ENCODE assay signal across 9 cellular contexts in the genomic region with DNA sequence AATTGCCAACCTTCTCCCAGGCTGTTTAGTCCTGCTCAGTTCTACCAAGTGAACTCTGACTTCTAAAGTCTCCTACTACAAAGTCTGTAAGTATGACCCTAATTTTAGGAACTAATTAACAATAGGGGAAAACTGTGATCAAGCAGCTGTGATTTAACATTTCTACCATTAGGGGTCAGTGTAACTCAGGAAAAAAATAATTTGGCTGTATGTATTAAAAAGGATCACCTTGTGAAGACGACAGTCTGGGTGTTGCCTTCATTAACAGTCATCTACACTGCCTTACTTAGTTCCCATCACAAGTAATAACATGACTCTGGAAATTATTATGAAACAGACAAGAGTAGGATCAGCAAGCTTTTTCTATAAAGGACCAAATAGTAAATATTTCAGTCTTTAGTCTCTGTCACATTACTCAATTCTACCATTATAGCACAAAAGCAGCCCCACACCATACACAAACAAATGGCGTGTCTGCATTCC. TPM values are rescaled to one million over a fixed set of nuclear protein-coding genes. Genes with fewer than 3 reads are reported as not detected.
DNase-seq lines count a peak whose midpoint lies in the region; ATAC-seq and TF ChIP-seq lines count a peak whose summit lies in the region.
"Had no signal": no experiment of that assay in that cellular context is flagged by ENCODE, and none has a peak within 500 bp of the region (broad histone marks: within the 10 kb centered on the region; RNA-seq: fewer than 3 reads in every experiment).

No MANE protein-coding gene starts in this region.

- peak in 1 of 2 experiments; percentile 34 for DNase-seq in Caco-2
- peak; percentile 33 for DNase-seq in HuH-7 (ENCODE audit: low spot score)
- peak; percentile 41 to 79 for DNase-seq in NOMO-1 (lab: John Stamatoyannopoulos, UW; ENCODE audit: unreplicated experiment in 2 of 2)
- DNase-seq in effector memory CD8-positive, alpha-beta T cell = peak in 2 of 3 experiments; percentile 11
- DNase-seq in activated naive CD4-positive, alpha-beta T cell treated with anti-CD3 and anti-CD28 coated beads, Interleukin-2, amount 50 U/mL, for 16 hours = no peak
- DNase-seq in activated naive CD4-positive, alpha-beta T cell treated with anti-CD3 and anti-CD28 coated beads, Interleukin-2, amount 50 U/mL, for 72 hours (ENCODE audit: low spot score in 2 of 2) = no peak

- no peaks in the 10 kb centered on the region for H3K27me3 ChIP-seq in Caco-2 (replicated peaks; ENCODE audit: control insufficient read depth, insufficient read depth, low read length)
- peaks cover 14% of the 10 kb centered on the region for H3K27me3 ChIP-seq in neutrophil

- H3K27ac ChIP-seq in neutrophil = no peak overlapping the region

- TF ChIP-seq CTCF in Caco-2 (IDR thresholded peaks at IDR 0.05; ENCODE audit: insufficient read depth in 1 of 2, low read depth in 1 of 2, low read length in 1 of 2, severe bottlenecking in 1 of 2, unreplicated experiment in 1 of 2) (peak; percentile 54 to 56), neutrophil (IDR thresholded peaks at IDR 0.05) (peak; percentile 75)

- no peaks in the 10 kb centered on the region for H3K36me3 ChIP-seq in Caco-2 (ENCODE audit: control insufficient read depth, insufficient read depth, low read length)
- no peaks in the 10 kb centered on the region for H3K36me3 ChIP-seq in neutrophil

- H3K27me3 Mint-ChIP-seq in Caco-2 (ENCODE audit: insufficient read depth, unreplicated experiment) = peaks cover 2% of the 10 kb centered on the region
- H3K27me3 Mint-ChIP-seq in effector memory CD8-positive, alpha-beta T cell = peaks cover 10 to 32% of the 10 kb centered on the region in 2 donors

- CTCF ChIA-PET in Caco-2 (lab: Charles Lee) = interaction anchor here (0.7 to 1.1 kb wide), 4 partner anchors 9 to 847 kb away, joined by 3 to 5 read pairs (median 4); a partner anchor contains a TSS

- H3K9me3 ChIP-seq in Caco-2 (no peaks in the 10 kb centered on the region), neutrophil (no peaks in the 10 kb centered on the region)

- no peak overlapping the region for H3K4me3 Mint-ChIP-seq in Caco-2 (ENCODE audit: unreplicated experiment)
- no peak overlapping the region for H3K4me3 Mint-ChIP-seq in effector memory CD8-positive, alpha-beta T cell

- intact Hi-C loops in Caco-2 (cut with micrococcal nuclease; ENCODE audit: unreplicated experiment) = loop anchor here (1.0 to 10.0 kb wide), 2 partner anchors 697 to 848 kb away; a partner anchor contains a TSS

- POLR2A ChIA-PET in Caco-2 (lab: Charles Lee) = no interaction called here

- peaks cover 9% of the 10 kb centered on the region for H3K4me1 Mint-ChIP-seq in Caco-2 (ENCODE audit: low read depth, unreplicated experiment)
- H3K4me1 Mint-ChIP-seq in effector memory CD8-positive, alpha-beta T cell (ENCODE audit: low read depth in 2 of 2) = peaks cover 3 to 4% of the 10 kb centered on the region in 2 donors

- H3K36me3 Mint-ChIP-seq in Caco-2 (ENCODE audit: insufficient read depth, unreplicated experiment) = peaks cover 7% of the 10 kb centered on the region
- H3K36me3 Mint-ChIP-seq in effector memory CD8-positive, alpha-beta T cell (ENCODE audit: insufficient read depth) = peaks cover 4% of the 10 kb centered on the region
- H3K36me3 Mint-ChIP-seq in activated naive CD4-positive, alpha-beta T cell treated with anti-CD3 and anti-CD28 coated beads, Interleukin-2, amount 50 U/mL, for 72 hours = peaks cover 3 to 4% of the 10 kb centered on the region in 2 donors
- H3K36me3 Mint-ChIP-seq: IgD-negative memory B cell had no signal

- H3K4me1 ChIP-seq in Caco-2 = peaks cover 4% of the 10 kb centered on the region; the same call in 1 of the 2 replicates
- H3K4me1 ChIP-seq in neutrophil (ENCODE audit: control insufficient read depth in 1 of 2, insufficient read depth in 1 of 2, low read depth in 1 of 2, low read length in 1 of 2) = peaks cover 9 to 11% of the 10 kb centered on the region in 2 experiments

- BruUV-seq in Caco-2 (replicated peaks; lab: Mats Ljungman, UMichigan) = no TSS peak

- no peaks in the 10 kb centered on the region for H3K9me3 Mint-ChIP-seq in Caco-2 (ENCODE audit: unreplicated experiment)
- H3K9me3 Mint-ChIP-seq in effector memory CD8-positive, alpha-beta T cell = no peaks in the 10 kb centered on the region
- no peaks in the 10 kb centered on the region for H3K9me3 Mint-ChIP-seq in activated naive CD4-positive, alpha-beta T cell treated with anti-CD3 and anti-CD28 coated beads, Interleukin-2, amount 50 U/mL, for 72 hours
- H3K9me3 Mint-ChIP-seq: IgD-negative memory B cell had no signal

- ATAC-seq in effector memory CD8-positive, alpha-beta T cell (replicated peaks) = no peak
- no peak for ATAC-seq in HG03108 (IDR thresholded peaks at IDR 0.05; ENCODE audit: unreplicated experiment)
- no peak for ATAC-seq in activated naive CD4-positive, alpha-beta T cell treated with anti-CD3 and anti-CD28 coated beads, Interleukin-2, amount 50 U/mL, for 72 hours

- no peak overlapping the region for H3K4me3 ChIP-seq in Caco-2 (ENCODE audit: low read depth, low read length)
- no peak overlapping the region for H3K4me3 ChIP-seq in neutrophil (ENCODE audit: low read depth in 1 of 2, low read length in 1 of 2)

- no peak overlapping the region for H3K27ac Mint-ChIP-seq in Caco-2 (ENCODE audit: unreplicated experiment)
- H3K27ac Mint-ChIP-seq in effector memory CD8-positive, alpha-beta T cell = no peak overlapping the region
- H3K27ac Mint-ChIP-seq in activated naive CD4-positive, alpha-beta T cell treated with anti-CD3 and anti-CD28 coated beads, Interleukin-2, amount 50 U/mL, for 72 hours = no peak overlapping the region

RNA-seq across cellular contexts. Expression of a gene that starts 4.2 kb away (rescaled TPM):
- 16.0 and 16.9 TPM in 2 replicates for total RNA-seq in Caco-2 (2022)
- 10 to 100 TPM; 18.2 to 23.5 TPM for total RNA-seq in activated naive CD4-positive, alpha-beta T cell treated with anti-CD3 and anti-CD28 coated beads, Interleukin-2, amount 50 U/mL, for 72 hours

Comparison
In these comparisons a context has a peak if more than half of its experiments do, and no peak if none do; other contexts are left out.
1. DNase-seq: peak in HuH-7 (single experiment), NOMO-1 (2 of 2) and effector memory CD8-positive, alpha-beta T cell (2 of 3); none in activated naive CD4-positive, alpha-beta T cell treated with anti-CD3 and anti-CD28 coated beads, Interleukin-2, amount 50 U/mL, for 16 hours (single experiment) and activated naive CD4-positive, alpha-beta T cell treated with anti-CD3 and anti-CD28 coated beads, Interleukin-2, amount 50 U/mL, for 72 hours (0 of 2).